In genomic region chr1:55243655-55244054, GRCh38 we compare ENCODE assay signal across 30 cellular contexts.
"Had no signal": no experiment of that assay in that cellular context is flagged by ENCODE, and none has a peak within 500 bp of the region (broad histone marks: within the 10 kb centered on the region; RNA-seq: fewer than 3 reads in every experiment).

No MANE protein-coding gene starts in this region.

- FAIRE-seq: islet of Langerhans, kidney, pancreas, urothelium cell line had no signal

- H3K4me3 Mint-ChIP-seq: immature natural killer cell; naive thymus-derived CD4-positive, alpha-beta T cell; natural killer cell treated with Interleukin-12 subunit alpha and Interleukin-12 subunit beta and Interleukin-15 and Interleukin-18, amount 100 ng/mL, for 72 hours; stimulated activated naive B cell treated with anti-CD40 and anti-IgM and Interleukin-4, amounts not matched to agents 10 μg/mL and 1 μg/mL and 100 μg/mL, for 72 hours had no signal

- ATAC-seq: left colon; mucosa of descending colon; natural killer cell treated with Interleukin-12 subunit alpha and Interleukin-12 subunit beta and Interleukin-15 and Interleukin-18, amount 100 ng/mL, for 72 hours; stimulated activated naive CD8-positive, alpha-beta T cell treated with anti-CD3 and anti-CD28 coated beads, Interleukin-15, Interleukin-2, amounts not matched to agents 100 U/mL and 50 U/mL, for 24 hours had no signal

- H3K4me3 ChIP-seq: left lung, lung, mucosa of descending colon, pancreas, prostate gland, skin epidermis, spleen, stomach, testis, thyroid gland, transverse colon, upper lobe of left lung had no signal

- H3K36me3 Mint-ChIP-seq: naive thymus-derived CD4-positive, alpha-beta T cell; natural killer cell treated with Interleukin-12 subunit alpha and Interleukin-12 subunit beta and Interleukin-15 and Interleukin-18, amount 100 ng/mL, for 72 hours; stimulated activated naive B cell treated with anti-CD40 and anti-IgM and Interleukin-4, amounts not matched to agents 10 μg/mL and 1 μg/mL and 100 μg/mL, for 72 hours had no signal

- DNase-seq: hypothalamus; immature natural killer cell; kidney; left colon; left lung; midbrain; mucosa of descending colon; naive thymus-derived CD4-positive, alpha-beta T cell; nucleus accumbens; pancreas; posterior cingulate gyrus; retina; right cardiac atrium; spleen; stimulated activated CD4-positive, alpha-beta T cell treated with anti-CD3 and anti-CD28 coated beads, Interleukin-2, amount 100 ng/mL, for 48 hours; stimulated activated CD4-positive, alpha-beta T cell treated with anti-CD3 and anti-CD28 coated beads, Interleukin-4, amount 100 ng/mL, for 4 hours; stimulated activated CD8-positive, alpha-beta memory T cell treated with anti-CD3 and anti-CD28 coated beads, Interleukin-4, amount 100 ng/mL, for 48 hours; stimulated activated naive B cell treated with anti-CD40 and anti-IgM and Interleukin-4, amounts not matched to agents 10 μg/mL and 1 μg/mL and 100 μg/mL, for 72 hours; stimulated activated naive CD8-positive, alpha-beta T cell treated with anti-CD3 and anti-CD28 coated beads, Interleukin-15, Interleukin-2, amounts not matched to agents 100 U/mL and 50 U/mL, for 24 hours; stomach; testis; thyroid gland; transverse colon; upper lobe of left lung had no signal

- H3K27ac Mint-ChIP-seq: immature natural killer cell; naive thymus-derived CD4-positive, alpha-beta T cell; natural killer cell treated with Interleukin-12 subunit alpha and Interleukin-12 subunit beta and Interleukin-15 and Interleukin-18, amount 100 ng/mL, for 72 hours; stimulated activated naive B cell treated with anti-CD40 and anti-IgM and Interleukin-4, amounts not matched to agents 10 μg/mL and 1 μg/mL and 100 μg/mL, for 72 hours had no signal

- H3K36me3 ChIP-seq: left lung, pancreas, prostate gland, spleen, stomach, thyroid gland, transverse colon, upper lobe of left lung had no signal

- H3K27me3 Mint-ChIP-seq: stimulated activated naive B cell treated with anti-CD40 and anti-IgM and Interleukin-4, amounts not matched to agents 10 μg/mL and 1 μg/mL and 100 μg/mL, for 72 hours had no signal

- H3K4me1 Mint-ChIP-seq: immature natural killer cell had no signal

- H3K27me3 ChIP-seq: left lung, pancreas, spleen, stomach, testis, thyroid gland, transverse colon, upper lobe of left lung had no signal

- H3K4me1 ChIP-seq: prostate gland, testis, thyroid gland, transverse colon had no signal

- H3K27ac ChIP-seq: prostate gland, skin epidermis, testis, thyroid gland, transverse colon, upper lobe of left lung had no signal

- H3K9me3 Mint-ChIP-seq: immature natural killer cell; natural killer cell treated with Interleukin-12 subunit alpha and Interleukin-12 subunit beta and Interleukin-15 and Interleukin-18, amount 100 ng/mL, for 72 hours had no signal

- H3K9me3 ChIP-seq: left lung, mucosa of descending colon, pancreas, prostate gland, spleen, stomach, testis, thyroid gland, transverse colon, upper lobe of left lung had no signal
